ENCODE assay signal across 8 cellular contexts in genomic region chr5:132293066-132293991, GRCh38. TPM values are rescaled to one million over a fixed set of nuclear protein-coding genes. Genes with fewer than 3 reads are reported as not detected.
DNase-seq lines count a peak whose midpoint lies in the region; ATAC-seq and TF ChIP-seq lines count a peak whose summit lies in the region.

No MANE protein-coding gene starts in this region.

- intact Hi-C loops in esophagus muscularis mucosa (cut with DNase I) = loop anchor here (5.0 to 10.0 kb wide), 3 partner anchors 56 to 211 kb away; partner anchors contain the start of gene SLC22A5

- no peaks in the 10 kb centered on the region for H3K9me3 ChIP-seq in esophagus muscularis mucosa

- no peaks in the 10 kb centered on the region for H3K36me3 ChIP-seq in esophagus muscularis mucosa

- under 1% methylated on average over 38 of the region's 50 CpGs for WGBS in esophagus muscularis mucosa

- TF ChIP-seq POLR2A in esophagus muscularis mucosa (IDR thresholded peaks at IDR 0.05; ENCODE audit: low read depth) = no peak

- H3K27me3 ChIP-seq in esophagus muscularis mucosa = no peaks in the 10 kb centered on the region

- peaks cover 21 to 29% (median 26%) of the 10 kb centered on the region in 4 donors for H3K4me1 ChIP-seq in esophagus muscularis mucosa

- H3K27ac ChIP-seq in esophagus muscularis mucosa (replicated peaks in 1 of 4) = peak overlapping the region; percentile 95 to 99 (median 97)

- TF ChIP-seq EP300 in esophagus muscularis mucosa (IDR thresholded peaks at IDR 0.05) = peak; percentile 12

- peak overlapping the region; percentile 69 to 85 (median 72) for H3K4me3 ChIP-seq in esophagus muscularis mucosa

- DNase-seq in DMS114 treated with DMSO at 0.1 percent for 48 hours (lab: John Stamatoyannopoulos, UW; ENCODE audit: unreplicated experiment) (peak; percentile 59), KG1 (lab: John Stamatoyannopoulos, UW) (peak; percentile 15), esophagus muscularis mucosa (ENCODE audit: extremely low spot score) (peak; percentile 97), myocyte (ENCODE audit: low read depth) (peak; percentile 95)
- peak; percentile 85 to 87 for DNase-seq in activated T-cell treated with anti-CD3 and anti-CD28 coated beads, Interleukin-2, amount 50 U/mL, for 48 hours
- DNase-seq in stimulated activated CD8-positive, alpha-beta memory T cell treated with anti-CD3 and anti-CD28 coated beads, Interleukin-7, amount 100 ng/mL, for 4 hours (ENCODE audit: low read depth in 2 of 2) = peak; percentile 67 to 80

- TF ChIP-seq CTCF in esophagus muscularis mucosa (IDR thresholded peaks at IDR 0.05) = peak in 1 of 3 experiments; percentile 18

- ATAC-seq in GM21723 (IDR thresholded peaks at IDR 0.05; ENCODE audit: unreplicated experiment) = peak; percentile 44

TF ChIP-seq in PFSK-1, 5 proteins besides CTCF, POLR2A, EP300 and RAD21:
- TF ChIP-seq TAF1 (IDR thresholded peaks at IDR 0.05; ENCODE audit: borderline replicate concordance, insufficient read depth, low read length) = peak; percentile 39; the same call in 1 of the 2 replicates
- no peak for TF ChIP-seq FOXP2 (optimal IDR thresholded peaks at IDR 0.05; ENCODE audit: borderline replicate concordance, extremely low read depth, extremely low read length, insufficient read depth)
- TF ChIP-seq SIN3A (IDR thresholded peaks at IDR 0.05; ENCODE audit: borderline replicate concordance, insufficient read depth, low read length) = no peak
- no peak for TF ChIP-seq REST (IDR thresholded peaks at IDR 0.05; ENCODE audit: insufficient read depth in 1 of 2, low read depth in 2 of 2, low read length in 2 of 2)
- peak; percentile 52; the same call in 1 of the 2 replicates for TF ChIP-seq POLR2AphosphoS5 (IDR thresholded peaks at IDR 0.05; ENCODE audit: low read depth, low read length)

RNA-seq across cellular contexts. Expression of gene SLC22A4, which starts 0.9 kb away (rescaled TPM):
- polyA plus RNA-seq in PFSK-1 (2012; ENCODE audit: insufficient read length, low read depth) = 1.1 TPM
- 1 to 10 TPM in 2 of 4 donors, under 1 TPM in 2; 0.42 to 1.7 (median 1.0) TPM for total RNA-seq in esophagus muscularis mucosa
- 2.3 and 2.5 TPM in 2 replicates for total RNA-seq in myocyte
- 4.4 TPM for polyA plus RNA-seq in myocyte (2012)

RNA-seq across cellular contexts. Expression of gene PDLIM4, which starts 35.8 kb away (rescaled TPM):
- 0.34 TPM for polyA plus RNA-seq in PFSK-1 (2012; ENCODE audit: insufficient read length, low read depth)
- total RNA-seq in esophagus muscularis mucosa = 100 to 1,000 TPM in 3 of 4 donors, 10 to 100 TPM in 1; 59.4 to 199 (median 134) TPM
- 220 and 230 TPM in 2 replicates for total RNA-seq in myocyte
- polyA plus RNA-seq in myocyte (2012) = 371 TPM

Comparison
In these comparisons a context has a peak if more than half of its experiments do, and no peak if none do; other contexts are left out.
1. Peak in every context shown above with its lines: DNase-seq, ATAC-seq, H3K4me3 ChIP-seq and H3K27ac ChIP-seq.
2. DNase-seq: peak in every context shown above with its lines; median percentile 97 in esophagus muscularis mucosa; 95 in myocyte; 86 in activated T-cell treated with anti-CD3 and anti-CD28 coated beads, Interleukin-2, amount 50 U/mL, for 48 hours; 74 in stimulated activated CD8-positive, alpha-beta memory T cell treated with anti-CD3 and anti-CD28 coated beads, Interleukin-7, amount 100 ng/mL, for 4 hours; 59 in DMS114 treated with DMSO at 0.1 percent for 48 hours; 15 in KG1.